ENCODE assay signal across 35 cellular contexts in genomic region chr16:55039042-55039441, GRCh38.
"Had no signal": no experiment of that assay in that cellular context is flagged by ENCODE, and none has a peak within 500 bp of the region (broad histone marks: within the 10 kb centered on the region; RNA-seq: fewer than 3 reads in every experiment).

No MANE protein-coding gene starts in this region.

- H3K4me3 ChIP-seq: cardiac muscle cell, MG63, Peyer's patch had no signal

- H3K4me1 Mint-ChIP-seq: activated B cell treated with CpG ODN at 0.5 μM for 24 hours; activated CD8-positive, alpha-beta memory T cell treated with anti-CD3 and anti-CD28 coated beads, Interleukin-2, amount 10 ng/mL, durations not matched to agents 7 days and 5 days; activated naive CD8-positive, alpha-beta T cell treated with anti-CD3 and anti-CD28 coated beads for 36 hours; activated T-helper 17 cell treated with anti-CD3 and anti-CD28 coated beads, Interleukin-2, amount 50 U/mL, for 72 hours; central memory CD8-positive, alpha-beta T cell; T-cell; T-helper 17 cell had no signal

- H3K4me1 ChIP-seq: Peyer's patch had no signal

- H3K36me3 ChIP-seq: brain microvascular endothelial cell, cardiac muscle cell, MG63, Peyer's patch had no signal

- H3K9me3 ChIP-seq: MG63, Peyer's patch had no signal

- DNase-seq: activated B cell treated with CpG ODN at 0.5 μM for 24 hours; activated CD4-positive, alpha-beta memory T cell treated with anti-CD3 and anti-CD28 coated beads for 36 hours; activated CD4-positive, alpha-beta T cell treated with anti-CD3 and anti-CD28 coated beads for 4 hours; activated CD4-positive, alpha-beta T cell treated with anti-CD3 and anti-CD28 coated beads, Interleukin-2, amount 50 U/mL, for 1 hour; activated CD4-positive, CD25-positive, alpha-beta regulatory T cell treated with anti-CD3 and anti-CD28 coated beads, Interleukin-2, amount 50 U/mL, for 72 hours; activated effector memory CD4-positive, alpha-beta T cell treated with anti-CD3 and anti-CD28 coated beads, Interleukin-2, amount 50 U/mL, for 16 hours; activated naive CD4-positive, alpha-beta T cell; activated naive CD4-positive, alpha-beta T cell treated with anti-CD3 and anti-CD28 coated beads, Interleukin-2, amount 50 U/mL, for 16 hours; activated naive CD8-positive, alpha-beta T cell treated with anti-CD3 and anti-CD28 coated beads for 36 hours; activated T-cell treated with anti-CD3 and anti-CD28 coated beads, Interleukin-2, amount 50 U/mL, for 1 hour; activated T-cell treated with anti-CD3 and anti-CD28 coated beads, Interleukin-2, amount 50 U/mL, for 72 hours; amniotic stem cell; aorta; brain microvascular endothelial cell; Karpas-422; KBM-7; MG63; NCI-H1048; NCI-H1436 treated with DMSO at 0.1 percent for 48 hours; NCI-H1694 treated with DMSO at 0.1 percent for 48 hours; NCI-H2029; NCI-H345; NCI-H524 treated with DMSO at 0.1 percent for 48 hours; RPMI8226; SIG-M5; T-cell; T-helper 17 cell had no signal

- H3K9me3 Mint-ChIP-seq: activated B cell treated with CpG ODN at 0.5 μM for 24 hours; activated CD4-positive, alpha-beta memory T cell treated with anti-CD3 and anti-CD28 coated beads for 36 hours; activated naive CD8-positive, alpha-beta T cell treated with anti-CD3 and anti-CD28 coated beads for 36 hours; activated T-cell treated with anti-CD3 and anti-CD28 coated beads, Interleukin-2, amount 50 U/mL, for 72 hours; activated T-helper 17 cell treated with anti-CD3 and anti-CD28 coated beads, Interleukin-2, amount 50 U/mL, for 72 hours; central memory CD8-positive, alpha-beta T cell; T-cell had no signal

- ATAC-seq: activated CD8-positive, alpha-beta memory T cell treated with anti-CD3 and anti-CD28 coated beads, Interleukin-2, amount 10 ng/mL, durations not matched to agents 7 days and 5 days; activated T-cell treated with anti-CD3 and anti-CD28 coated beads, Interleukin-2, amount 50 U/mL, for 72 hours; activated T-helper 17 cell treated with anti-CD3 and anti-CD28 coated beads, Interleukin-2, amount 50 U/mL, for 72 hours; Right ventricle myocardium inferior; SK-N-SH treated with all-trans-retinoic acid at 6 μM for 48 hours; T-cell; T-helper 17 cell had no signal

- H3K27me3 ChIP-seq: brain microvascular endothelial cell, cardiac muscle cell, MG63, Peyer's patch had no signal

- H3K27me3 Mint-ChIP-seq: activated B cell treated with CpG ODN at 0.5 μM for 24 hours; activated CD4-positive, alpha-beta memory T cell treated with anti-CD3 and anti-CD28 coated beads for 36 hours; activated CD8-positive, alpha-beta memory T cell treated with anti-CD3 and anti-CD28 coated beads, Interleukin-2, amount 10 ng/mL, durations not matched to agents 7 days and 5 days; activated T-helper 17 cell treated with anti-CD3 and anti-CD28 coated beads, Interleukin-2, amount 50 U/mL, for 72 hours; central memory CD8-positive, alpha-beta T cell; T-cell had no signal

- H3K36me3 Mint-ChIP-seq: activated CD4-positive, alpha-beta memory T cell treated with anti-CD3 and anti-CD28 coated beads for 36 hours; activated CD8-positive, alpha-beta memory T cell treated with anti-CD3 and anti-CD28 coated beads, Interleukin-2, amount 10 ng/mL, durations not matched to agents 7 days and 5 days; activated naive CD8-positive, alpha-beta T cell treated with anti-CD3 and anti-CD28 coated beads for 36 hours; T-cell had no signal

- H3K4me3 Mint-ChIP-seq: activated B cell treated with CpG ODN at 0.5 μM for 24 hours; activated CD4-positive, alpha-beta memory T cell treated with anti-CD3 and anti-CD28 coated beads for 36 hours; activated CD8-positive, alpha-beta memory T cell treated with anti-CD3 and anti-CD28 coated beads, Interleukin-2, amount 10 ng/mL, durations not matched to agents 7 days and 5 days; activated naive CD8-positive, alpha-beta T cell treated with anti-CD3 and anti-CD28 coated beads for 36 hours; activated T-cell treated with anti-CD3 and anti-CD28 coated beads, Interleukin-2, amount 50 U/mL, for 72 hours; activated T-helper 17 cell treated with anti-CD3 and anti-CD28 coated beads, Interleukin-2, amount 50 U/mL, for 72 hours; central memory CD8-positive, alpha-beta T cell; T-cell; T-helper 17 cell had no signal

- H3K27ac Mint-ChIP-seq: activated B cell treated with CpG ODN at 0.5 μM for 24 hours; activated CD4-positive, alpha-beta memory T cell treated with anti-CD3 and anti-CD28 coated beads for 36 hours; activated CD8-positive, alpha-beta memory T cell treated with anti-CD3 and anti-CD28 coated beads, Interleukin-2, amount 10 ng/mL, durations not matched to agents 7 days and 5 days; activated naive CD8-positive, alpha-beta T cell treated with anti-CD3 and anti-CD28 coated beads for 36 hours; activated T-cell treated with anti-CD3 and anti-CD28 coated beads, Interleukin-2, amount 50 U/mL, for 72 hours; activated T-helper 17 cell treated with anti-CD3 and anti-CD28 coated beads, Interleukin-2, amount 50 U/mL, for 72 hours; T-cell; T-helper 17 cell had no signal

- H3K27ac ChIP-seq: brain microvascular endothelial cell, cardiac muscle cell, Peyer's patch, VCaP had no signal
